In the genomic region with DNA sequence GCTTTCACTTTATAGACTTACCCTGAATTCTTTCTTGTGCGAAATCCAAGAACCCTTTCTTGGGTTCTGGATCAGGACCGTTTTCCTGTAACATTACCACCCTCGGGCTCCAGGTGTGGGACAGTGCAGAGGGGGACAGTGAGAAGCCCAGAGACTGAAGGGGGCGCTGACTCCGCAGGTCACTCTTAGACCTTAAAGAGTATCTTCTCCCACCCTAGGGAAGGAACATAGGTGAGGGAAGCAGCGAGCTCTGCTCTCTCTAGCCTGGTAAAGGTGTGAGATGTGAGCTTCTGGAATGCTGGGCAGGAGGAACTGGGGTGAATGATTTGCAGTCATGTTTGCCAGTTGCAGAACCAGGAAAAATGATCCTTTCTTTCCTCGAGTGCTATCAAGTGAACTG, we compare ENCODE assay signal across 2 cellular contexts.
TF ChIP-seq lines count a peak whose summit lies in the region.

No MANE protein-coding gene starts in this region.

TF ChIP-seq in A549, 52 proteins besides CTCF, POLR2A, EP300 and RAD21 (continued from another document):
- TF ChIP-seq, protein P1, sequence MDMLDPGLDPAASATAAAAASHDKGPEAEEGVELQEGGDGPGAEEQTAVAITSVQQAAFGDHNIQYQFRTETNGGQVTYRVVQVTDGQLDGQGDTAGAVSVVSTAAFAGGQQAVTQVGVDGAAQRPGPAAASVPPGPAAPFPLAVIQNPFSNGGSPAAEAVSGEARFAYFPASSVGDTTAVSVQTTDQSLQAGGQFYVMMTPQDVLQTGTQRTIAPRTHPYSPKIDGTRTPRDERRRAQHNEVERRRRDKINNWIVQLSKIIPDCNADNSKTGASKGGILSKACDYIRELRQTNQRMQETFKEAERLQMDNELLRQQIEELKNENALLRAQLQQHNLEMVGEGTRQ (IDR thresholded peaks at IDR 0.05), result no peak
- no peak for TF ChIP-seq KDM1A (IDR thresholded peaks at IDR 0.05; ENCODE audit: low read depth)
- no peak for TF ChIP-seq JUN (IDR thresholded peaks at IDR 0.05)
- no peak for TF ChIP-seq CHD2 (IDR thresholded peaks at IDR 0.05; ENCODE audit: low read length, partially characterized antibody)
- no peak for TF ChIP-seq MAFK (IDR thresholded peaks at IDR 0.05; ENCODE audit: partially characterized antibody)
- TF ChIP-seq CEBPB (IDR thresholded peaks at IDR 0.05), result no peak
- no peak for TF ChIP-seq ZSCAN20 (CRISPR knock-in tag; IDR thresholded peaks at IDR 0.05)
- no peak for TF ChIP-seq SREBF2 (IDR thresholded peaks at IDR 0.05)
- no peak for TF ChIP-seq CBX8 (IDR thresholded peaks at IDR 0.05)
- no peak for TF ChIP-seq KDM5A (IDR thresholded peaks at IDR 0.05)
- no peak for TF ChIP-seq SMC3 (IDR thresholded peaks at IDR 0.05)
- TF ChIP-seq, protein P2, sequence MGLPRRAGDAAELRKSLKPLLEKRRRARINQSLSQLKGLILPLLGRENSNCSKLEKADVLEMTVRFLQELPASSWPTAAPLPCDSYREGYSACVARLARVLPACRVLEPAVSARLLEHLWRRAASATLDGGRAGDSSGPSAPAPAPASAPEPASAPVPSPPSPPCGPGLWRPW (IDR thresholded peaks at IDR 0.05), result no peak
- no peak for TF ChIP-seq MYC (IDR thresholded peaks at IDR 0.05; ENCODE audit: borderline replicate concordance, low read length)
- TF ChIP-seq FOXS1 (CRISPR knock-in tag; IDR thresholded peaks at IDR 0.05), result no peak
- TF ChIP-seq, protein P3, sequence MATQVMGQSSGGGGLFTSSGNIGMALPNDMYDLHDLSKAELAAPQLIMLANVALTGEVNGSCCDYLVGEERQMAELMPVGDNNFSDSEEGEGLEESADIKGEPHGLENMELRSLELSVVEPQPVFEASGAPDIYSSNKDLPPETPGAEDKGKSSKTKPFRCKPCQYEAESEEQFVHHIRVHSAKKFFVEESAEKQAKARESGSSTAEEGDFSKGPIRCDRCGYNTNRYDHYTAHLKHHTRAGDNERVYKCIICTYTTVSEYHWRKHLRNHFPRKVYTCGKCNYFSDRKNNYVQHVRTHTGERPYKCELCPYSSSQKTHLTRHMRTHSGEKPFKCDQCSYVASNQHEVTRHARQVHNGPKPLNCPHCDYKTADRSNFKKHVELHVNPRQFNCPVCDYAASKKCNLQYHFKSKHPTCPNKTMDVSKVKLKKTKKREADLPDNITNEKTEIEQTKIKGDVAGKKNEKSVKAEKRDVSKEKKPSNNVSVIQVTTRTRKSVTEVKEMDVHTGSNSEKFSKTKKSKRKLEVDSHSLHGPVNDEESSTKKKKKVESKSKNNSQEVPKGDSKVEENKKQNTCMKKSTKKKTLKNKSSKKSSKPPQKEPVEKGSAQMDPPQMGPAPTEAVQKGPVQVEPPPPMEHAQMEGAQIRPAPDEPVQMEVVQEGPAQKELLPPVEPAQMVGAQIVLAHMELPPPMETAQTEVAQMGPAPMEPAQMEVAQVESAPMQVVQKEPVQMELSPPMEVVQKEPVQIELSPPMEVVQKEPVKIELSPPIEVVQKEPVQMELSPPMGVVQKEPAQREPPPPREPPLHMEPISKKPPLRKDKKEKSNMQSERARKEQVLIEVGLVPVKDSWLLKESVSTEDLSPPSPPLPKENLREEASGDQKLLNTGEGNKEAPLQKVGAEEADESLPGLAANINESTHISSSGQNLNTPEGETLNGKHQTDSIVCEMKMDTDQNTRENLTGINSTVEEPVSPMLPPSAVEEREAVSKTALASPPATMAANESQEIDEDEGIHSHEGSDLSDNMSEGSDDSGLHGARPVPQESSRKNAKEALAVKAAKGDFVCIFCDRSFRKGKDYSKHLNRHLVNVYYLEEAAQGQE (IDR thresholded peaks at IDR 0.05), result no peak
- no peak for TF ChIP-seq JUNB (IDR thresholded peaks at IDR 0.05)

TF ChIP-seq in H1, 55 proteins besides CTCF, POLR2A, EP300 and RAD21 (continued from another document):
- TF ChIP-seq TAF1 (IDR thresholded peaks at IDR 0.05; ENCODE audit: low read depth, low read length) (no peak), EGR1 (IDR thresholded peaks at IDR 0.05; ENCODE audit: borderline replicate concordance, low read depth, low read length) (no peak), NANOG (IDR thresholded peaks at IDR 0.05; ENCODE audit: insufficient read depth, low read depth, low read length, poor library complexity, severe bottlenecking) (no peak), SP2 (IDR thresholded peaks at IDR 0.05; ENCODE audit: low read length) (no peak)
